25 cellular contexts compared by ENCODE assay signal in the genomic region with DNA sequence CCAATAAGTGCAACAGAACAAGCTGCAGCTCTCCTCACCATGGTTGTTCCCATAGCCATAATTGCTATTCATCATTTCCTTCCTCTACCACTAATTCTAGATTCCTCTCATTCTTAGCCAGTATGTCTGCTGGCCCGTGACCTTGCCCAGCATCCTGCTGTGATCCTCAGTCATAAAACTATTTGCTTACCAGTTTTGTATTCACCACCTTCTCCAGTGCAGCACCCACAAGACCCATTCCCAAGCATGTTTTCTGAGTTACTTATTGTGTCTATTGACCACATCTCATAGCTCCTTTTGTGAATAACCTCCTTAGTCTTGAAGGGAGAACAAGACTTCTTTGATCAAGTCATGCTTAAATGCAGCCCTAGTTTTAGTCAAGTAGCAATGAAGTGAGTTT.
"Had no signal": no experiment of that assay in that cellular context is flagged by ENCODE, and none has a peak within 500 bp of the region (broad histone marks: within the 10 kb centered on the region; RNA-seq: fewer than 3 reads in every experiment).

No MANE protein-coding gene starts in this region.

- H3K9me3 ChIP-seq: pancreas, sigmoid colon, testis had no signal

- H3K4me1 Mint-ChIP-seq: activated CD4-positive, alpha-beta T cell treated with anti-CD3 and anti-CD28 coated beads, Interleukin-2, amount 10 ng/mL, durations not matched to agents 7 days and 5 days; activated naive CD4-positive, alpha-beta T cell treated with anti-CD3 and anti-CD28 coated beads, Interleukin-2, amount 10 ng/mL, durations not matched to agents 7 days and 5 days; activated naive CD8-positive, alpha-beta T cell treated with anti-CD3 and anti-CD28 coated beads, Interleukin-2, amount 50 U/mL, for 24 hours; memory B cell; naive B cell; stimulated activated memory B cell treated with anti-CD40 and anti-IgM and Interleukin-4, amounts not matched to agents 10 μg/mL and 1 μg/mL and 100 μg/mL, for 72 hours; T-cell had no signal

- H3K4me3 ChIP-seq: cardiac muscle cell, mucosa of descending colon, neural progenitor cell, pancreas, sigmoid colon, spleen, testis had no signal

- FAIRE-seq: pancreas had no signal

- H3K4me1 ChIP-seq: pancreas, sigmoid colon, spleen, testis had no signal

- H3K9ac ChIP-seq: neural progenitor cell had no signal

- H3K36me3 Mint-ChIP-seq: activated naive CD4-positive, alpha-beta T cell treated with anti-CD3 and anti-CD28 coated beads, Interleukin-2, amount 10 ng/mL, durations not matched to agents 7 days and 5 days; memory B cell; naive B cell; neural progenitor cell; stimulated activated memory B cell treated with anti-CD40 and anti-IgM and Interleukin-4, amounts not matched to agents 10 μg/mL and 1 μg/mL and 100 μg/mL, for 72 hours; T-cell; type B pancreatic cell had no signal

- H3K27me3 ChIP-seq: cardiac muscle cell, neural progenitor cell, pancreas, sigmoid colon, spleen, testis had no signal

- H3K4me3 Mint-ChIP-seq: activated CD4-positive, alpha-beta T cell treated with anti-CD3 and anti-CD28 coated beads, Interleukin-2, amount 10 ng/mL, durations not matched to agents 7 days and 5 days; activated naive CD4-positive, alpha-beta T cell treated with anti-CD3 and anti-CD28 coated beads, Interleukin-2, amount 10 ng/mL, durations not matched to agents 7 days and 5 days; activated naive CD8-positive, alpha-beta T cell treated with anti-CD3 and anti-CD28 coated beads, Interleukin-2, amount 50 U/mL, for 24 hours; activated T-cell treated with anti-CD3 and anti-CD28 coated beads, Interleukin-2, amount 50 U/mL, for 4 hours; effector memory CD8-positive, alpha-beta T cell; memory B cell; naive B cell; neural progenitor cell; stimulated activated memory B cell treated with anti-CD40 and anti-IgM and Interleukin-4, amounts not matched to agents 10 μg/mL and 1 μg/mL and 100 μg/mL, for 72 hours; T-cell; type B pancreatic cell had no signal

- H3K9me3 Mint-ChIP-seq: activated naive CD8-positive, alpha-beta T cell treated with anti-CD3 and anti-CD28 coated beads, Interleukin-2, amount 50 U/mL, for 24 hours; memory B cell; neural progenitor cell; stimulated activated memory B cell treated with anti-CD40 and anti-IgM and Interleukin-4, amounts not matched to agents 10 μg/mL and 1 μg/mL and 100 μg/mL, for 72 hours; type B pancreatic cell had no signal

- H2AFZ ChIP-seq: neural progenitor cell had no signal

- H3K4me2 ChIP-seq: neural progenitor cell had no signal

- H3K27me3 Mint-ChIP-seq: activated CD4-positive, alpha-beta T cell treated with anti-CD3 and anti-CD28 coated beads, Interleukin-2, amount 10 ng/mL, durations not matched to agents 7 days and 5 days; activated naive CD4-positive, alpha-beta T cell treated with anti-CD3 and anti-CD28 coated beads, Interleukin-2, amount 10 ng/mL, durations not matched to agents 7 days and 5 days; activated naive CD8-positive, alpha-beta T cell treated with anti-CD3 and anti-CD28 coated beads, Interleukin-2, amount 50 U/mL, for 24 hours; effector memory CD8-positive, alpha-beta T cell; memory B cell; naive B cell; stimulated activated memory B cell treated with anti-CD40 and anti-IgM and Interleukin-4, amounts not matched to agents 10 μg/mL and 1 μg/mL and 100 μg/mL, for 72 hours; T-cell; type B pancreatic cell had no signal

- H3K36me3 ChIP-seq: cardiac muscle cell, neural progenitor cell, pancreas, sigmoid colon, spleen had no signal

- H3K27ac ChIP-seq: cardiac muscle cell, neural progenitor cell, pancreas, sigmoid colon, spleen, testis had no signal

- ATAC-seq: activated naive CD8-positive, alpha-beta T cell treated with anti-CD3 and anti-CD28 coated beads, Interleukin-2, amount 50 U/mL, for 24 hours; activated T-cell treated with anti-CD3 and anti-CD28 coated beads, Interleukin-2, amount 50 U/mL, for 4 hours; effector memory CD8-positive, alpha-beta T cell; left ventricle myocardium superior; mucosa of descending colon; pancreas; stimulated activated memory B cell treated with anti-CD40 and anti-IgM and Interleukin-4, amounts not matched to agents 10 μg/mL and 1 μg/mL and 100 μg/mL, for 72 hours; T-cell had no signal

- DNase-seq: activated CD4-positive, alpha-beta T cell treated with anti-CD3 and anti-CD28 coated beads, Interleukin-2, amount 10 ng/mL, durations not matched to agents 7 days and 5 days; activated CD8-positive, alpha-beta memory T cell treated with anti-CD3 and anti-CD28 coated beads, Interleukin-2, amount 50 U/mL, for 4 hours; activated effector memory CD4-positive, alpha-beta T cell treated with Interleukin-2 at 50 U/mL for 16 hours; activated naive CD4-positive, alpha-beta T cell treated with anti-CD3 and anti-CD28 coated beads, Interleukin-2, amount 10 ng/mL, durations not matched to agents 7 days and 5 days; activated naive CD8-positive, alpha-beta T cell treated with anti-CD3 and anti-CD28 coated beads, Interleukin-2, amount 50 U/mL, for 24 hours; activated T-cell treated with anti-CD3 and anti-CD28 coated beads, Interleukin-2, amount 50 U/mL, for 4 hours; anterior cingulate cortex; effector memory CD8-positive, alpha-beta T cell; foreskin fibroblast; kidney glomerular epithelial cell; left ventricle myocardium superior; mucosa of descending colon; naive B cell; pancreas; sigmoid colon; spleen; stimulated activated CD4-positive, alpha-beta T cell treated with anti-CD3 and anti-CD28 coated beads, Interleukin-4, amount 100 ng/mL, for 4 hours; T-cell; T1000; testis had no signal

- H3K27ac Mint-ChIP-seq: activated CD4-positive, alpha-beta T cell treated with anti-CD3 and anti-CD28 coated beads, Interleukin-2, amount 10 ng/mL, durations not matched to agents 7 days and 5 days; activated naive CD4-positive, alpha-beta T cell treated with anti-CD3 and anti-CD28 coated beads, Interleukin-2, amount 10 ng/mL, durations not matched to agents 7 days and 5 days; activated naive CD8-positive, alpha-beta T cell treated with anti-CD3 and anti-CD28 coated beads, Interleukin-2, amount 50 U/mL, for 24 hours; effector memory CD8-positive, alpha-beta T cell; memory B cell; naive B cell; neural progenitor cell; stimulated activated memory B cell treated with anti-CD40 and anti-IgM and Interleukin-4, amounts not matched to agents 10 μg/mL and 1 μg/mL and 100 μg/mL, for 72 hours; T-cell; type B pancreatic cell had no signal
